In genomic region chr15:90953947-90954711, GRCh38 we compare ENCODE assay signal across 9 cellular contexts. TPM values are rescaled to one million over a fixed set of nuclear protein-coding genes. Genes with fewer than 3 reads are reported as not detected.
DNase-seq lines count a peak whose midpoint lies in the region; ATAC-seq and TF ChIP-seq lines count a peak whose summit lies in the region.
"Had no signal": no experiment of that assay in that cellular context is flagged by ENCODE, and none has a peak within 500 bp of the region (broad histone marks: within the 10 kb centered on the region; RNA-seq: fewer than 3 reads in every experiment).

No MANE protein-coding gene starts in this region.

- TF ChIP-seq POLR2A in heart left ventricle (IDR thresholded peaks at IDR 0.05) = no peak
- TF ChIP-seq POLR2A in vagina (IDR thresholded peaks at IDR 0.05) = no peak

- H3K4me1 Mint-ChIP-seq in brain = peaks cover 25% of the 10 kb centered on the region

- H3K4me3 ChIP-seq in heart left ventricle (peak overlapping the region in 11 of 12 donors; percentile 38 to 96 (median 77)), muscle layer of colon (ENCODE audit: low read depth in 1 of 2, low read length in 2 of 2) (peak overlapping the region; percentile 68 to 70), vagina (peak overlapping the region; percentile 85 to 95)

- ATAC-seq in heart left ventricle (no peak), Right ventricle myocardium superior (ENCODE audit: poor library complexity) (no peak), HG03521 (IDR thresholded peaks at IDR 0.05; ENCODE audit: unreplicated experiment) (no peak)

- H3K36me3 ChIP-seq in heart left ventricle = peaks cover 3 to 48% (median 47%) of the 10 kb centered on the region in 9 donors
- H3K36me3 ChIP-seq in muscle layer of colon (ENCODE audit: insufficient read depth, low read length) = peaks cover 47% of the 10 kb centered on the region
- H3K36me3 ChIP-seq in vagina = peaks cover 0 to 41% of the 10 kb centered on the region in 2 donors

- no peak for TF ChIP-seq CTCF in heart left ventricle (IDR thresholded peaks at IDR 0.05)
- no peak for TF ChIP-seq CTCF in brain (conservative IDR thresholded peaks at IDR 0.05)
- TF ChIP-seq CTCF in vagina (IDR thresholded peaks at IDR 0.05) = no peak

- peaks cover 45% of the 10 kb centered on the region for H3K36me3 Mint-ChIP-seq in brain

- intact Hi-C loops in heart left ventricle (cut with DNase I) = loop anchor here in 3 of 10 donors (2.0 to 10.0 kb wide), 3 partner anchors 71 to 317 kb away; partner anchors contain the start of gene VPS33B (in 1 of the 3)
- intact Hi-C loops in Right ventricle myocardium superior (cut with DNase I) = no loop called here
- intact Hi-C loops in vagina (cut with DNase I) = no loop called here

- H3K4me3 Mint-ChIP-seq in brain = peak overlapping the region; percentile 81 to 89 (median 83)

- peak overlapping the region in 4 of 5 experiments; percentile 64 to 86 (median 74) for H3K27ac Mint-ChIP-seq in brain

- WGBS in heart left ventricle, 4 donors = 74 to 78% (median 76%) methylated on average over 15 to 16 of the region's 16 CpGs

- DNase-seq in heart left ventricle = no peak
- no peak for DNase-seq in Right ventricle myocardium superior
- no peak for DNase-seq in vagina (ENCODE audit: extremely low spot score in 2 of 2)
- DNase-seq in NCI-H2227 (lab: John Stamatoyannopoulos, UW; ENCODE audit: unreplicated experiment) = no peak
- no peak for DNase-seq in A172 (ENCODE audit: low spot score)
- DNase-seq: DMS79 had no signal

- H3K27me3 ChIP-seq in heart left ventricle = no peaks in the 10 kb centered on the region
- no peaks in the 10 kb centered on the region for H3K27me3 ChIP-seq in muscle layer of colon (ENCODE audit: control insufficient read depth in 1 of 2, insufficient read depth in 2 of 2, low read length in 2 of 2)
- no peaks in the 10 kb centered on the region for H3K27me3 ChIP-seq in vagina

- H3K9me3 ChIP-seq in heart left ventricle (no peaks in the 10 kb centered on the region), muscle layer of colon (ENCODE audit: low read length) (no peaks in the 10 kb centered on the region), vagina (no peaks in the 10 kb centered on the region)

- peaks cover 7% of the 10 kb centered on the region for H3K27me3 Mint-ChIP-seq in brain

- H3K9me3 Mint-ChIP-seq in brain = no peaks in the 10 kb centered on the region

- H3K4me1 ChIP-seq in heart left ventricle (peaks cover 0 to 36% (median 22%) of the 10 kb centered on the region in 12 donors), muscle layer of colon (ENCODE audit: insufficient read depth, low read length) (peaks cover 22% of the 10 kb centered on the region), vagina (peaks cover 27% of the 10 kb centered on the region)

- H3K27ac ChIP-seq in heart left ventricle (peak overlapping the region; percentile 78 to 93 (median 88)), muscle layer of colon (ENCODE audit: low read depth, low read length) (peak overlapping the region; percentile 98), vagina (no peak overlapping the region)

- no peak overlapping the region for H3K9ac ChIP-seq in muscle layer of colon (ENCODE audit: low read length)

RNA-seq across cellular contexts. Expression of gene RCCD1, which starts 0.6 kb away (rescaled TPM):
- total RNA-seq in heart left ventricle (10 to 100 TPM in 1 of 9 donors, 1 to 10 TPM in 8; 5.6 to 11.1 (median 7.3) TPM), Right ventricle myocardium superior (9.3 TPM), vagina (6.9 TPM)
- polyA plus RNA-seq in heart left ventricle (1 to 10 TPM; 5.4 to 6.9 TPM), brain (ENCODE audit: insufficient read depth, low read depth, low replicate concordance) (13.5 TPM)
- total RNA-seq in A172 (2014; rRNA removed; shearing (Covaris generic)) = 9.2 and 11.0 TPM in 2 replicates

RNA-seq across cellular contexts. Expression of gene UNC45A, which starts 19.0 kb away (rescaled TPM):
- total RNA-seq in heart left ventricle = 10 to 100 TPM; 12.0 to 34.0 (median 21.9) TPM
- polyA plus RNA-seq in heart left ventricle = 10 to 100 TPM; 20.0 to 24.9 TPM
- total RNA-seq in Right ventricle myocardium superior = 26.5 TPM
- 85.1 TPM for polyA plus RNA-seq in brain (ENCODE audit: insufficient read depth, low read depth, low replicate concordance)
- 62.1 TPM for total RNA-seq in vagina
- total RNA-seq in A172 (2014; rRNA removed; shearing (Covaris generic)) = 64.5 and 64.7 TPM in 2 replicates

RNA-seq across cellular contexts. Expression of gene HDDC3, which starts 21.8 kb away (rescaled TPM):
- 10 to 100 TPM; 10.9 to 19.9 (median 15.2) TPM for total RNA-seq in heart left ventricle
- polyA plus RNA-seq in heart left ventricle = 10 to 100 TPM; 13.9 to 16.8 TPM
- total RNA-seq in Right ventricle myocardium superior = 15.5 TPM
- 19.8 TPM for polyA plus RNA-seq in brain (ENCODE audit: insufficient read depth, low read depth, low replicate concordance)
- 7.9 TPM for total RNA-seq in vagina
- 11.3 and 15.4 TPM in 2 replicates for total RNA-seq in A172 (2014; rRNA removed; shearing (Covaris generic))

RNA-seq across cellular contexts. Expression of gene PRC1, which starts 40.2 kb away (rescaled TPM):
- total RNA-seq in heart left ventricle = 10 to 100 TPM in 2 of 9 donors, 1 to 10 TPM in 7; 3.1 to 25.7 (median 4.7) TPM
- polyA plus RNA-seq in heart left ventricle = 1 to 10 TPM; 1.9 to 4.7 TPM
- 3.7 TPM for total RNA-seq in Right ventricle myocardium superior
- 178 TPM for polyA plus RNA-seq in brain (ENCODE audit: insufficient read depth, low read depth, low replicate concordance)
- total RNA-seq in vagina = 29.7 TPM
- total RNA-seq in A172 (2014; rRNA removed; shearing (Covaris generic)) = 311 and 334 TPM in 2 replicates

RNA-seq across cellular contexts. Expression of gene MAN2A2, which starts 51.0 kb away (rescaled TPM):
- total RNA-seq in heart left ventricle (100 to 1,000 TPM in 3 of 9 donors, 10 to 100 TPM in 6; 62.2 to 145 (median 89.0) TPM), Right ventricle myocardium superior (130 TPM), vagina (46.7 TPM)
- polyA plus RNA-seq in heart left ventricle (10 to 100 TPM; 38.7 to 42.3 TPM), brain (ENCODE audit: insufficient read depth, low read depth, low replicate concordance) (58.2 TPM)
- 7.3 and 8.0 TPM in 2 replicates for total RNA-seq in A172 (2014; rRNA removed; shearing (Covaris generic))
